21 cellular contexts compared by ENCODE assay signal in genomic region chrX:2458309-2458708, GRCh38. TPM values are rescaled to one million over a fixed set of nuclear protein-coding genes. Genes with fewer than 3 reads are reported as not detected.
DNase-seq lines count a peak whose midpoint lies in the region; ATAC-seq and TF ChIP-seq lines count a peak whose summit lies in the region.
"Had no signal": no experiment of that assay in that cellular context is flagged by ENCODE, and none has a peak within 500 bp of the region (broad histone marks: within the 10 kb centered on the region; RNA-seq: fewer than 3 reads in every experiment).

No MANE protein-coding gene starts in this region.

- no peaks in the 10 kb centered on the region for H3K27me3 ChIP-seq in AG04450 (ENCODE audit: control insufficient read depth, insufficient read depth, low read length)
- H3K27me3 ChIP-seq: BE2C, BLaER1 had no signal

- DNase-seq in AG04450 (ENCODE audit: low read depth, low spot score) (no peak), NCI-H345 (lab: John Stamatoyannopoulos, UW) (no peak), hypothalamus (lab: John Stamatoyannopoulos, UW) (no peak)
- DNase-seq: 8988T; BE2C; C1 segment of cervical spinal cord; CD4-positive, alpha-beta memory T cell; CD4-positive, CD25-positive, alpha-beta regulatory T cell; CD8-positive, alpha-beta memory T cell; COR-L47; DMS 273 treated with DMSO at 0.1 percent for 48 hours; DMS153; DMS53; DMS79; DND-41; EL; GDM1 had no signal

- TF ChIP-seq CTCF in AG04450 (IDR thresholded peaks at IDR 0.05; ENCODE audit: low read depth, low read length) (no peak), HEK293 (tag by site-specific recombination; IDR thresholded peaks at IDR 0.05) (no peak)

- ATAC-seq in GM21825 (IDR thresholded peaks at IDR 0.05; ENCODE audit: unreplicated experiment) = no peak
- ATAC-seq: GM12878 had no signal

- H3K4me3 ChIP-seq in AG04450 (ENCODE audit: low read depth, low read length) (no peak overlapping the region), HEK293 (ENCODE audit: low read depth, low read length) (no peak overlapping the region)
- H3K4me3 ChIP-seq: BLaER1, GM12878 had no signal

- no peaks in the 10 kb centered on the region for H3K4me1 ChIP-seq in HEK293 (ENCODE audit: control insufficient read depth, insufficient read depth, low read length)
- H3K4me1 ChIP-seq: BE2C had no signal

- CTCF ChIA-PET in AG04450 (lab: Charles Lee) (no interaction called here), HEK293 (lab: Yijun Ruan, JAX) (no interaction called here)

- H3K9me3 ChIP-seq in AG04450 (ENCODE audit: control insufficient read depth, insufficient read depth, low read length) = no peaks in the 10 kb centered on the region
- H3K9me3 ChIP-seq in HEK293 (ENCODE audit: control insufficient read depth, insufficient read depth, low read depth, low read length) = no peaks in the 10 kb centered on the region
- H3K9me3 ChIP-seq: BE2C had no signal

- H3K27ac ChIP-seq in AG04450 (ENCODE audit: low read depth, low read length) (peak overlapping the region; percentile 11), HEK293 (ENCODE audit: extremely low read depth, low read depth, low read length) (no peak overlapping the region)
- H3K27ac ChIP-seq: BLaER1 had no signal

- H3K36me3 ChIP-seq in HEK293 (ENCODE audit: control insufficient read depth in 2 of 2, insufficient read depth in 1 of 2, low read length in 2 of 2) = no peaks in the 10 kb centered on the region; a peak in 1 of 3 replicates
- H3K36me3 ChIP-seq: BE2C had no signal

- POLR2A ChIA-PET in AG04450 (lab: Yijun Ruan, JAX) = no interaction called here
- POLR2A ChIA-PET in HEK293 (lab: Yijun Ruan, JAX) = no interaction called here

TF ChIP-seq in HEK293, 187 proteins besides CTCF, POLR2A, EP300 and RAD21:
- TF ChIP-seq ZNF561 (tag by site-specific recombination; IDR thresholded peaks at IDR 0.05; ENCODE audit: borderline replicate concordance) (no peak), ZNF121 (tag by site-specific recombination; IDR thresholded peaks at IDR 0.05) (no peak), HOXA7 (CRISPR knock-in tag; IDR thresholded peaks at IDR 0.05; ENCODE audit: borderline replicate concordance) (no peak), ZNF280D (tag by site-specific recombination; IDR thresholded peaks at IDR 0.05) (0 out of 2 replicates have a peak, but pooled peaks have one; percentile 14), ZNF580 (tag by site-specific recombination; IDR thresholded peaks at IDR 0.05) (peak; percentile 53; the same call in 1 of the 2 replicates), ZNF146 (tag by site-specific recombination; IDR thresholded peaks at IDR 0.05) (peak; percentile 98), ZNF423 (tag by site-specific recombination; IDR thresholded peaks at IDR 0.05) (no peak), ZNF302 (tag by site-specific recombination; IDR thresholded peaks at IDR 0.05; ENCODE audit: low read depth) (no peak), KLF10 (tag by site-specific recombination; IDR thresholded peaks at IDR 0.05) (no peak)

RNA-seq across cellular contexts. Expression of gene DHRSX, which starts 42.5 kb away (rescaled TPM):
- polyA plus RNA-seq in AG04450 (2011; rRNA removed) = 43.2 and 47.9 TPM in 2 replicates
- polyA minus RNA-seq in AG04450 (2011; rRNA and poly(A)+ RNA removed) = 29.2 and 46.6 TPM in 2 replicates

RNA-seq across cellular contexts. Expression of gene ZBED1, which starts 42.5 kb away (rescaled TPM):
- polyA plus RNA-seq in AG04450 (2011; rRNA removed) = 23.0 and 25.6 TPM in 2 replicates
- polyA minus RNA-seq in AG04450 (2011; rRNA and poly(A)+ RNA removed) = 19.9 and 23.5 TPM in 2 replicates
